In genomic region chr19:54136864-54137113, GRCh38 we compare ENCODE assay signal across 8 cellular contexts. TPM values are rescaled to one million over a fixed set of nuclear protein-coding genes. Genes with fewer than 3 reads are reported as not detected.
DNase-seq lines count a peak whose midpoint lies in the region; ATAC-seq, FAIRE-seq and TF ChIP-seq lines count a peak whose summit lies in the region.

No MANE protein-coding gene starts in this region.

- TF ChIP-seq RAD21 in A549 (conservative IDR thresholded peaks at IDR 0.05 in 1 of 2, IDR thresholded peaks at IDR 0.05 in 1 of 2) = no peak

- TF ChIP-seq CTCF in A549 (IDR thresholded peaks at IDR 0.05) (no peak), astrocyte of the spinal cord (IDR thresholded peaks at IDR 0.05; ENCODE audit: low read depth, low read length) (no peak)

- FAIRE-seq in A549 (lab: Jason Lieb, UNC) = no peak

- in situ Hi-C loops in HAP-1 (cut with MboI; ENCODE audit: low sequenced_read_pairs) (no loop called here), astrocyte of the spinal cord (cut with HindIII; ENCODE audit: low sequenced_read_pairs) (no loop called here), G401 (cut with HindIII; ENCODE audit: low sequenced_read_pairs) (no loop called here)

- no peaks in the 10 kb centered on the region for H3K9me3 ChIP-seq in A549
- no peaks in the 10 kb centered on the region for H3K9me3 ChIP-seq in HAP-1

- H3K36me3 ChIP-seq in HAP-1 (replicated peaks) = peaks cover 32% of the 10 kb centered on the region

- peak; percentile 69 for TF ChIP-seq POLR2A in A549 (IDR thresholded peaks at IDR 0.05; ENCODE audit: low read length)

- no peaks in the 10 kb centered on the region for H3K27me3 ChIP-seq in HAP-1 (ENCODE audit: low read depth)

- peak in 1 of 2 experiments; percentile 86; a peak in 4 of 6 replicates for ATAC-seq in A549

- peaks cover 15% of the 10 kb centered on the region; the same call in 2 of the 3 replicates for H3K4me1 ChIP-seq in A549
- H3K4me1 ChIP-seq in HAP-1 = peaks cover 2% of the 10 kb centered on the region

- intact Hi-C loops in posterior vena cava (cut with DNase I) = no loop called here

- DNase-seq in A549 (ENCODE audit: low read depth in 1 of 2, low spot score in 1 of 2) = no peak
- DNase-seq in HAP-1 (ENCODE audit: low spot score in 2 of 2) = no peak
- no peak for DNase-seq in astrocyte of the spinal cord (ENCODE audit: low read depth, low spot score)
- DNase-seq in middle frontal gyrus (ENCODE audit: extremely low spot score, low spot score) = peak; percentile 6
- no peak for DNase-seq in G401 (ENCODE audit: low spot score)
- no peak for DNase-seq in posterior vena cava (ENCODE audit: low spot score)
- no peak for DNase-seq in NCI-H446 treated with DMSO at 0.1 percent for 48 hours (lab: John Stamatoyannopoulos, UW)
- no peak for DNase-seq in NCI-H69 (lab: John Stamatoyannopoulos, UW)

- CTCF ChIA-PET in A549 (lab: Yijun Ruan, JAX) = interaction anchor here (0.7 to 2.8 kb wide), 9 partner anchors 12 to 260 kb away, joined by 3 to 9 read pairs (median 4); partner anchors contain the start of gene LENG1

- POLR2A ChIA-PET in A549 (lab: Yijun Ruan, JAX) = interaction anchor here (0.6 to 3.4 kb wide), 26 partner anchors 8 to 1516 kb away, joined by 3 to 51 read pairs (median 7); partner anchors contain the start of genes LENG1, LENG8, MBOAT7 and MYADM

- H3K4me3 ChIP-seq in A549 = peak overlapping the region; percentile 46
- H3K4me3 ChIP-seq in HAP-1 = peak overlapping the region; percentile 39
- peak overlapping the region; percentile 53 for H3K4me3 ChIP-seq in astrocyte of the spinal cord (ENCODE audit: low read depth, low read length)

- TF ChIP-seq EP300 in A549 (IDR thresholded peaks at IDR 0.05) = no peak

- WGBS in A549 (ENCODE audit: missing lambda C conversion rate) = under 1% methylated on average over 11 of the region's 11 CpGs

- H3K27ac ChIP-seq in A549 = peak overlapping the region; percentile 24 to 67; a peak in 5 of 6 replicates

- peak overlapping the region; percentile 94 for H3K4me2 ChIP-seq in A549

TF ChIP-seq in A549, 52 proteins besides CTCF, POLR2A, EP300 and RAD21:
- no peak for TF ChIP-seq NFE2L2 (conservative IDR thresholded peaks at IDR 0.05; ENCODE audit: low read length)
- no peak for TF ChIP-seq ZC3H11A (IDR thresholded peaks at IDR 0.05)
- no peak for TF ChIP-seq SMC3 (IDR thresholded peaks at IDR 0.05)

RNA-seq across cellular contexts. Expression of gene CNOT3, which starts 0.8 kb away (rescaled TPM):
- polyA plus RNA-seq in A549 (2011; rRNA removed) (24.9 and 28.3 TPM in 2 replicates), A549 (2017; fragmentation: RNase III; extraction: RNeasy Plus Mini Kit Qiagen cat#74134 plus additional on column Dnase treatment) (59.2 to 62.6 TPM (median 62.4 TPM) in 3 replicates)
- 26.3 and 28.5 TPM in 2 replicates for polyA plus RNA-seq in A549 (2012; cell fraction: cytosol; rRNA removed)
- 36.4 and 44.1 TPM in 2 replicates for polyA plus RNA-seq in A549 (2012; cell fraction: nucleus; rRNA removed)
- 29.7 and 32.5 TPM in 2 replicates for polyA minus RNA-seq in A549 (2011; rRNA and poly(A)+ RNA removed)
- 11.6 and 15.2 TPM in 2 replicates for total RNA-seq in G401 (2014; rRNA removed; shearing (Covaris generic))
- 10 to 100 TPM; 25.6 to 29.1 TPM for total RNA-seq in posterior vena cava

RNA-seq across cellular contexts. Expression of gene PRPF31, which starts 21.2 kb away (rescaled TPM):
- polyA plus RNA-seq in A549 (2011; rRNA removed) = 66.9 and 69.8 TPM in 2 replicates
- polyA plus RNA-seq in A549 (2012; cell fraction: cytosol; rRNA removed) = 151 and 161 TPM in 2 replicates
- 231 and 270 TPM in 2 replicates for polyA plus RNA-seq in A549 (2012; cell fraction: nucleus; rRNA removed)
- 164 to 169 TPM (median 164 TPM) in 3 replicates for polyA plus RNA-seq in A549 (2017; fragmentation: RNase III; extraction: RNeasy Plus Mini Kit Qiagen cat#74134 plus additional on column Dnase treatment)
- 31.8 and 44.7 TPM in 2 replicates for polyA minus RNA-seq in A549 (2011; rRNA and poly(A)+ RNA removed)
- 111 and 113 TPM in 2 replicates for total RNA-seq in G401 (2014; rRNA removed; shearing (Covaris generic))
- total RNA-seq in posterior vena cava = 10 to 100 TPM; 33.6 to 37.6 TPM

RNA-seq across cellular contexts. Expression of gene TFPT, which starts 21.3 kb away (rescaled TPM):
- 10.8 and 16.1 TPM in 2 replicates for polyA plus RNA-seq in A549 (2011; rRNA removed)
- polyA plus RNA-seq in A549 (2012; cell fraction: cytosol; rRNA removed) = 22.8 and 25.8 TPM in 2 replicates
- 14.1 and 17.8 TPM in 2 replicates for polyA plus RNA-seq in A549 (2012; cell fraction: nucleus; rRNA removed)
- polyA plus RNA-seq in A549 (2017; fragmentation: RNase III; extraction: RNeasy Plus Mini Kit Qiagen cat#74134 plus additional on column Dnase treatment) = 26.1 to 29.2 TPM (median 26.6 TPM) in 3 replicates
- 10.0 and 10.8 TPM in 2 replicates for polyA minus RNA-seq in A549 (2011; rRNA and poly(A)+ RNA removed)
- 21.6 and 23.5 TPM in 2 replicates for total RNA-seq in G401 (2014; rRNA removed; shearing (Covaris generic))
- total RNA-seq in posterior vena cava = 10 to 100 TPM; 13.3 to 14.8 TPM

RNA-seq across cellular contexts. Expression of gene LENG1, which starts 22.7 kb away (rescaled TPM):
- polyA plus RNA-seq in A549 (2011; rRNA removed) = 6.8 and 13.3 TPM in 2 replicates
- polyA plus RNA-seq in A549 (2012; cell fraction: cytosol; rRNA removed) = 6.9 and 8.1 TPM in 2 replicates
- polyA plus RNA-seq in A549 (2012; cell fraction: nucleus; rRNA removed) = 4.8 and 5.1 TPM in 2 replicates
- 11.1 to 13.9 TPM (median 13.8 TPM) in 3 replicates for polyA plus RNA-seq in A549 (2017; fragmentation: RNase III; extraction: RNeasy Plus Mini Kit Qiagen cat#74134 plus additional on column Dnase treatment)
- 1.1 and 1.2 TPM in 2 replicates for polyA minus RNA-seq in A549 (2011; rRNA and poly(A)+ RNA removed)
- total RNA-seq in G401 (2014; rRNA removed; shearing (Covaris generic)) = 5.5 and 7.3 TPM in 2 replicates
- total RNA-seq in posterior vena cava = 1 to 10 TPM; 4.7 to 6.2 TPM

RNA-seq across cellular contexts. Expression of gene NDUFA3, which starts 34.1 kb away (rescaled TPM):
- polyA plus RNA-seq in A549 (2011; rRNA removed) (36.5 and 43.5 TPM in 2 replicates), A549 (2017; fragmentation: RNase III; extraction: RNeasy Plus Mini Kit Qiagen cat#74134 plus additional on column Dnase treatment) (188 to 198 TPM (median 190 TPM) in 3 replicates)
- polyA plus RNA-seq in A549 (2012; cell fraction: cytosol; rRNA removed) = 144 and 147 TPM in 2 replicates
- polyA plus RNA-seq in A549 (2012; cell fraction: nucleus; rRNA removed) = 85.7 and 103 TPM in 2 replicates
- 122 and 207 TPM in 2 replicates for polyA minus RNA-seq in A549 (2011; rRNA and poly(A)+ RNA removed)
- total RNA-seq in G401 (2014; rRNA removed; shearing (Covaris generic)) = 28.7 and 54.7 TPM in 2 replicates
- total RNA-seq in posterior vena cava = 100 to 1,000 TPM in 1 of 2 donors, 10 to 100 TPM in 1; 59.3 to 105 TPM
